In genomic region chr3:122794483-122794778, GRCh38 we compare ENCODE assay signal across 9 cellular contexts. TPM values are rescaled to one million over a fixed set of nuclear protein-coding genes. Genes with fewer than 3 reads are reported as not detected.
DNase-seq lines count a peak whose midpoint lies in the region; ATAC-seq, FAIRE-seq and TF ChIP-seq lines count a peak whose summit lies in the region.
"Had no signal": no experiment of that assay in that cellular context is flagged by ENCODE, and none has a peak within 500 bp of the region (broad histone marks: within the 10 kb centered on the region; RNA-seq: fewer than 3 reads in every experiment).

No MANE protein-coding gene starts in this region.

- H3K4me3 ChIP-seq in BE2C (ENCODE audit: low read depth, low read length) (peak overlapping the region; percentile 69), LNCaP clone FGC (ENCODE audit: low read depth, low read length) (peak overlapping the region; percentile 79), duodenal mucosa (ENCODE audit: low read depth in 1 of 2, low read length in 2 of 2) (peak overlapping the region; percentile 86 to 94)

- H3K4me1 ChIP-seq in BE2C (no peaks in the 10 kb centered on the region; the same call in 1 of the 2 replicates), duodenal mucosa (ENCODE audit: control insufficient read depth in 1 of 2, insufficient read depth in 2 of 2, low read length in 2 of 2) (peaks cover 17 to 19% of the 10 kb centered on the region in 2 donors)

- no peaks in the 10 kb centered on the region for H3K36me3 Mint-ChIP-seq in natural killer cell treated with Interleukin-12 subunit alpha and Interleukin-12 subunit beta and Interleukin-15 and Interleukin-18, amount 100 ng/mL, for 72 hours

- peak overlapping the region; percentile 75 to 87 for H3K27ac Mint-ChIP-seq in natural killer cell treated with Interleukin-12 subunit alpha and Interleukin-12 subunit beta and Interleukin-15 and Interleukin-18, amount 100 ng/mL, for 72 hours

- H3K9me3 Mint-ChIP-seq in natural killer cell treated with Interleukin-12 subunit alpha and Interleukin-12 subunit beta and Interleukin-15 and Interleukin-18, amount 100 ng/mL, for 72 hours, result no peaks in the 10 kb centered on the region

- H3K4me3 Mint-ChIP-seq in natural killer cell treated with Interleukin-12 subunit alpha and Interleukin-12 subunit beta and Interleukin-15 and Interleukin-18, amount 100 ng/mL, for 72 hours, result peak overlapping the region; percentile 89

- H3K4me1 Mint-ChIP-seq in natural killer cell treated with Interleukin-12 subunit alpha and Interleukin-12 subunit beta and Interleukin-15 and Interleukin-18, amount 100 ng/mL, for 72 hours (ENCODE audit: low read depth in 2 of 2), result peaks cover 25 to 32% of the 10 kb centered on the region in 2 donors

- DNase-seq in BE2C (no peak), LNCaP clone FGC (ENCODE audit: low read depth) (no peak), hypothalamus (lab: John Stamatoyannopoulos, UW) (no peak), mesenteric fat pad (ENCODE audit: low spot score) (no peak), urothelium cell line (ENCODE audit: low spot score) (no peak), germinal center (ENCODE audit: low spot score) (no peak)
- no peak for DNase-seq in natural killer cell treated with Interleukin-12 subunit alpha and Interleukin-12 subunit beta and Interleukin-15 and Interleukin-18, amount 100 ng/mL, for 72 hours (ENCODE audit: low spot score)

- H3K9me3 ChIP-seq in BE2C, result no peaks in the 10 kb centered on the region
- no peaks in the 10 kb centered on the region for H3K9me3 ChIP-seq in duodenal mucosa (ENCODE audit: control insufficient read depth in 1 of 2, low read length in 2 of 2)

- no peaks in the 10 kb centered on the region for H3K27me3 Mint-ChIP-seq in natural killer cell treated with Interleukin-12 subunit alpha and Interleukin-12 subunit beta and Interleukin-15 and Interleukin-18, amount 100 ng/mL, for 72 hours

- no peaks in the 10 kb centered on the region for H3K27me3 ChIP-seq in BE2C
- no peaks in the 10 kb centered on the region for H3K27me3 ChIP-seq in duodenal mucosa (ENCODE audit: control insufficient read depth in 1 of 2, insufficient read depth in 2 of 2, low read length in 2 of 2)

- H3K27ac ChIP-seq in duodenal mucosa (ENCODE audit: low read depth, low read length), result peak overlapping the region; percentile 80

- FAIRE-seq in urothelium cell line (lab: Jason Lieb, UNC), result no peak
- FAIRE-seq: TTC549 had no signal

- no peak for ATAC-seq in natural killer cell treated with Interleukin-12 subunit alpha and Interleukin-12 subunit beta and Interleukin-15 and Interleukin-18, amount 100 ng/mL, for 72 hours

- H3K36me3 ChIP-seq in BE2C, result no peaks in the 10 kb centered on the region
- no peaks in the 10 kb centered on the region for H3K36me3 ChIP-seq in duodenal mucosa (ENCODE audit: control insufficient read depth in 1 of 2, insufficient read depth in 2 of 2, low read length in 2 of 2)

- H3K9ac ChIP-seq in duodenal mucosa (ENCODE audit: low read depth in 1 of 2, low read length in 2 of 2), result peak overlapping the region; percentile 79 to 86

- TF ChIP-seq CTCF in BE2C (IDR thresholded peaks at IDR 0.05; ENCODE audit: low read depth, low read length), result no peak
- TF ChIP-seq CTCF in LNCaP clone FGC (IDR thresholded peaks at IDR 0.05; ENCODE audit: control insufficient read depth, extremely low read depth, insufficient read depth), result no peak

RNA-seq across cellular contexts. Expression of gene SLC49A4, which starts 0.4 kb away (rescaled TPM):
- polyA plus RNA-seq in BE2C (2012; ENCODE audit: insufficient read depth, insufficient read length, low read depth), result 2.9 TPM
- 1 to 10 TPM; 1.8 to 2.7 TPM for total RNA-seq in natural killer cell treated with Interleukin-12 subunit alpha and Interleukin-12 subunit beta and Interleukin-15 and Interleukin-18, amount 100 ng/mL, for 72 hours
- total RNA-seq in mesenteric fat pad, result 16.2 TPM

RNA-seq across cellular contexts. Expression of gene HSPBAP1, which starts 0.8 kb away (rescaled TPM):
- polyA plus RNA-seq in BE2C (2012; ENCODE audit: insufficient read depth, insufficient read length, low read depth), result 6.9 TPM
- total RNA-seq in natural killer cell treated with Interleukin-12 subunit alpha and Interleukin-12 subunit beta and Interleukin-15 and Interleukin-18, amount 100 ng/mL, for 72 hours, result 1 to 10 TPM; 6.2 to 6.4 TPM
- 8.4 TPM for total RNA-seq in mesenteric fat pad
